Comparison of ENCODE assay signal across 10 cellular contexts in the genomic region with DNA sequence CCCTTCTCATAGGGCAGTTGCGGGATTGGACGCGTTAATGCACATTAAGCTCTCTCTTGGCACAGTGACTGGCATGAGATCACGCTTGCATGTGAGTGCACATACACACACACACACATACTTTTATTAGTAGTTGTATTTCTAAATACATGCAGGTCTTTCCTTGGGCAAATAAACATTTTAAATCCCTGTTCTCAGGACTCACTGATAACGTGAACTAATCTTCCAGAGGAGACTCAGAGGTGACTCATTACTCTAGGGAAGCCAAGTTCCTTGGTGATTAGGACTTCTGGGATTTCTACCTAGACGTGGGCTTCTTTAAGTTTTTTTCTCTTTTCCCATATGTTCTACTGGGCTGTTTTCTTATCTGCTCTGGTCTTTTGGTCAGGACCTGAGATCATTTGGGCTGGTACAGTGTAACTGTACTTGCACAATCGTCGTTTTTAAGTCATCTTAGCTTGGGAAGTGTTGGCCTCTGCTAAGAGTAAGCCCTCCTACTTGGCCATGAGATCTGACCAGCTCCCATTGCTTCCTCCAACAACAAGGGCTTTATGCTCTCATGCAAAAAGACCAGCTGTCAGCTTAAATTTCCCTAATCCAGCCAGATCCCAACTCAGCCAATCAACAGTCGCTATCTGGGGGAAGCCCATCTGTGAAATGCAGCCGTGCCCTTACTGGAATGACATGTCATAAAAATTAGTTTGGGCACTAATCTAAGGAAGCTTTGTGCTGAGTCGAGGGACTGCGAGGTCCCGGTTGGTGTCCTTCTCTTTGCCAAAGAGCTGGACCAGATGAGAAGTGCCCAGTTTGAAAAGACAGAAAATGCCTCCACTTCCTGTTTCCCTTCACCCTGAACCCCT.
A peak's percentile ranks its signal among the peaks of the same experiment; 100 is the strongest.
DNase-seq lines count a peak whose midpoint lies in the region; ATAC-seq and TF ChIP-seq lines count a peak whose summit lies in the region.
"Had no signal": no experiment of that assay in that cellular context is flagged by ENCODE, and none has a peak within 500 bp of the region (broad histone marks: within the 10 kb centered on the region; RNA-seq: fewer than 3 reads in every experiment).

No MANE protein-coding gene starts in this region.

- POLR2A ChIA-PET in RWPE1 (lab: Yijun Ruan, JAX; ENCODE audit: low non-redundant PET): no interaction called here

- H3K4me3 ChIP-seq in fibroblast of villous mesenchyme (ENCODE audit: low read depth, low read length): no peak overlapping the region
- H3K4me3 ChIP-seq: GM12878, upper lobe of left lung had no signal

- CTCF ChIA-PET in RWPE1 (lab: Yijun Ruan, JAX): interaction anchor here (0.6 to 0.7 kb wide), 3 partner anchors 44 to 157 kb away, joined by 3 to 8 read pairs (median 3); no protein-coding TSS in a partner anchor

- H3K27ac ChIP-seq in RWPE1: no peak overlapping the region
- H3K27ac ChIP-seq: upper lobe of left lung had no signal

- TF ChIP-seq CTCF in RWPE1 (conservative IDR thresholded peaks at IDR 0.05; ENCODE audit: low read depth) (no peak), fibroblast of villous mesenchyme (IDR thresholded peaks at IDR 0.05; ENCODE audit: insufficient read depth, low read depth, low read length) (no peak)

- intact Hi-C loops in sciatic nerve (cut with DNase I): no loop called here

- peak; percentile 56 for DNase-seq in GM03348 (ENCODE audit: low spot score)
- DNase-seq in RWPE1 (ENCODE audit: low spot score): peak; percentile 80
- peak; percentile 99 for DNase-seq in fibroblast of villous mesenchyme (ENCODE audit: low read depth)
- no peak for DNase-seq in sciatic nerve (ENCODE audit: low spot score)
- no peak for DNase-seq in mucosa of gallbladder (ENCODE audit: low spot score)
- no peak for DNase-seq in GOT3 (lab: John Stamatoyannopoulos, UW)

- ATAC-seq in sciatic nerve (peak; percentile 85), HG03135 (IDR thresholded peaks at IDR 0.05; ENCODE audit: unreplicated experiment) (no peak), GM21576 (IDR thresholded peaks at IDR 0.05; ENCODE audit: unreplicated experiment) (no peak)
- ATAC-seq: GM12878 had no signal

Comparison
In these comparisons a context has a peak if more than half of its experiments do, and no peak if none do; other contexts are left out.
1. DNase-seq: peak in GM03348 (single experiment), RWPE1 (single experiment) and fibroblast of villous mesenchyme (single experiment); none in sciatic nerve (single experiment), mucosa of gallbladder (single experiment) and GOT3 (single experiment).